ENCODE assay signal across 10 cellular contexts in genomic region chr22:17086750-17087149, GRCh38. TPM values are rescaled to one million over a fixed set of nuclear protein-coding genes. Genes with fewer than 3 reads are reported as not detected.
DNase-seq lines count a peak whose midpoint lies in the region; ATAC-seq and TF ChIP-seq lines count a peak whose summit lies in the region.
"Had no signal": no experiment of that assay in that cellular context is flagged by ENCODE, and none has a peak within 500 bp of the region (broad histone marks: within the 10 kb centered on the region; RNA-seq: fewer than 3 reads in every experiment).

No MANE protein-coding gene starts in this region.

- H3K9me3 Mint-ChIP-seq in activated naive CD8-positive, alpha-beta T cell treated with anti-CD3 and anti-CD28 coated beads for 36 hours, result no peaks in the 10 kb centered on the region

- no peaks in the 10 kb centered on the region for H3K9me3 ChIP-seq in left ventricle myocardium inferior (replicated peaks)

- ATAC-seq in Right ventricle myocardium superior (ENCODE audit: poor library complexity) (no peak), HG02642 (IDR thresholded peaks at IDR 0.05; ENCODE audit: poor library complexity, unreplicated experiment) (no peak)

- peaks cover 56% of the 10 kb centered on the region for H3K4me1 Mint-ChIP-seq in activated naive CD8-positive, alpha-beta T cell treated with anti-CD3 and anti-CD28 coated beads for 36 hours

- H3K4me3 Mint-ChIP-seq in activated naive CD8-positive, alpha-beta T cell treated with anti-CD3 and anti-CD28 coated beads for 36 hours, result peak overlapping the region; percentile 84

- no peak for TF ChIP-seq CTCF in left ventricle myocardium inferior (IDR thresholded peaks at IDR 0.05; ENCODE audit: borderline replicate concordance)

- no peaks in the 10 kb centered on the region for H3K27me3 ChIP-seq in left ventricle myocardium inferior (ENCODE audit: low read depth)
- H3K27me3 ChIP-seq: brain microvascular endothelial cell had no signal

- H3K36me3 ChIP-seq in left ventricle myocardium inferior, result no peaks in the 10 kb centered on the region
- H3K36me3 ChIP-seq: brain microvascular endothelial cell had no signal

- DNase-seq in left ventricle myocardium inferior, result no peak
- no peak for DNase-seq in Right ventricle myocardium superior
- no peak for DNase-seq in activated naive CD8-positive, alpha-beta T cell treated with anti-CD3 and anti-CD28 coated beads for 36 hours
- peak; percentile 67 for DNase-seq in mesenteric fat pad (ENCODE audit: low spot score)
- peak; percentile 36 for DNase-seq in ureter (ENCODE audit: low spot score)
- no peak for DNase-seq in stimulated activated CD8-positive, alpha-beta memory T cell treated with anti-CD3 and anti-CD28 coated beads, Interleukin-4, amount 100 ng/mL, for 48 hours
- DNase-seq in SKM-1 treated with dmso at 0.1 percent for 144 hours (lab: John Stamatoyannopoulos, UW; ENCODE audit: unreplicated experiment), result no peak
- DNase-seq: brain microvascular endothelial cell, NCI-H345 had no signal

- peaks cover 16% of the 10 kb centered on the region for H3K36me3 Mint-ChIP-seq in activated naive CD8-positive, alpha-beta T cell treated with anti-CD3 and anti-CD28 coated beads for 36 hours

- peak overlapping the region; percentile 86 for H3K4me3 ChIP-seq in left ventricle myocardium inferior

- H3K27ac ChIP-seq in left ventricle myocardium inferior (replicated peaks), result peak overlapping the region; percentile 14
- H3K27ac ChIP-seq: brain microvascular endothelial cell had no signal

- no peaks in the 10 kb centered on the region for H3K27me3 Mint-ChIP-seq in activated naive CD8-positive, alpha-beta T cell treated with anti-CD3 and anti-CD28 coated beads for 36 hours

- intact Hi-C loops in left ventricle myocardium inferior (cut with micrococcal nuclease) (loop anchor here (10.0 kb wide), 1 partner anchor 78 kb away; no protein-coding TSS in a partner anchor), Right ventricle myocardium superior (cut with DNase I) (loop anchor here (10.0 kb wide), 2 partner anchors 68 to 418 kb away; partner anchors contain the start of gene HDHD5)

- H3K4me1 ChIP-seq in left ventricle myocardium inferior, result peaks cover 35% of the 10 kb centered on the region

- peak overlapping the region; percentile 84 for H3K27ac Mint-ChIP-seq in activated naive CD8-positive, alpha-beta T cell treated with anti-CD3 and anti-CD28 coated beads for 36 hours

RNA-seq across cellular contexts. Expression of gene IL17RA, which starts 1.9 kb away (rescaled TPM):
- 7.6 TPM for total RNA-seq in left ventricle myocardium inferior
- total RNA-seq in Right ventricle myocardium superior, result 7.5 TPM
- 10 to 100 TPM; 13.3 to 16.6 TPM for total RNA-seq in activated naive CD8-positive, alpha-beta T cell treated with anti-CD3 and anti-CD28 coated beads for 36 hours
- 38.2 TPM for total RNA-seq in mesenteric fat pad
- total RNA-seq in ureter, result 15.4 TPM

RNA-seq across cellular contexts. Expression of gene TMEM121B, which starts 34.4 kb away (rescaled TPM):
- total RNA-seq in left ventricle myocardium inferior (1.5 TPM), Right ventricle myocardium superior (1.9 TPM), mesenteric fat pad (1.0 TPM), ureter (0.18 TPM)
- total RNA-seq in activated naive CD8-positive, alpha-beta T cell treated with anti-CD3 and anti-CD28 coated beads for 36 hours, result under 1 TPM; 0.27 to 0.36 TPM

Comparison
In these comparisons a context has a peak if more than half of its experiments do, and no peak if none do; other contexts are left out.
1. DNase-seq: peak in mesenteric fat pad (single experiment) and ureter (single experiment); none in left ventricle myocardium inferior (single experiment), Right ventricle myocardium superior (single experiment), activated naive CD8-positive, alpha-beta T cell treated with anti-CD3 and anti-CD28 coated beads for 36 hours (single experiment), stimulated activated CD8-positive, alpha-beta memory T cell treated with anti-CD3 and anti-CD28 coated beads, Interleukin-4, amount 100 ng/mL, for 48 hours (single experiment) and SKM-1 treated with dmso at 0.1 percent for 144 hours (single experiment).